ENCODE assay signal across 17 cellular contexts in the genomic region with DNA sequence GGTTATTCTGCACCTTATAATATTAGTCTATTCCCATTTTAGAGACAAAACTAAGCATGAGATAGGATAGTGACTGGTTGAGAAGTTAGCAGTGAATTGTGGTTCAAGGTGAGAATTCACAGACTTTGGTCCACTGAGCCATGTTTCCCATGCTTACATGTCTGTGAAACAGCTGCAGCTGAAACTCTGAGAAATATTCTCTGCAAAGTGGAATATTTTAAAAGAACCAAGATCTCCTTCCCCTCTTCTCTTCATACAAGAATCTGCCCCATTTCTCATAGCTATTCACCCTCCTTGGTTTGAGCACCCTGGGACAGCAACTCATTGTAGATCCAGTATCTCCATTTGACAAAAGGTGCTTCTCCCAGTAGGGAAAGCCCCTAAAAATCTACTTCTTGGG.
DNase-seq lines count a peak whose midpoint lies in the region; ATAC-seq and TF ChIP-seq lines count a peak whose summit lies in the region.
"Had no signal": no experiment of that assay in that cellular context is flagged by ENCODE, and none has a peak within 500 bp of the region (broad histone marks: within the 10 kb centered on the region; RNA-seq: fewer than 3 reads in every experiment).

No MANE protein-coding gene starts in this region.

- ATAC-seq in GM19025 (IDR thresholded peaks at IDR 0.05; ENCODE audit: low read depth, unreplicated experiment) (peak; percentile 88), GM21786 (IDR thresholded peaks at IDR 0.05; ENCODE audit: unreplicated experiment) (peak; percentile 71), HG03460 (IDR thresholded peaks at IDR 0.05; ENCODE audit: unreplicated experiment) (peak; percentile 68)

- CTCF ChIA-PET in GM10248 (lab: Yijun Ruan, JAX) = interaction anchor here (1.2 to 2.0 kb wide), 3 partner anchors 26 to 209 kb away, joined by 3 to 10 read pairs (median 4); no protein-coding TSS in a partner anchor

- TF ChIP-seq CTCF in GM10248 (IDR thresholded peaks at IDR 0.05; ENCODE audit: control extremely low read depth, extremely low read depth, low read depth, missing control alignments) = no peak

- POLR2A ChIA-PET in GM10248 (lab: Yijun Ruan, JAX) = no interaction called here

- DNase-seq in GM10248 (ENCODE audit: extremely low spot score) = peak; percentile 39
- no peak for DNase-seq in cortex of kidney (lab: John Stamatoyannopoulos, UW)
- no peak for DNase-seq in NCI-H146 (lab: John Stamatoyannopoulos, UW)
- DNase-seq in medulla oblongata (ENCODE audit: extremely low spot score) = no peak
- DNase-seq in AG08396 (ENCODE audit: low spot score) = no peak
- DNase-seq: activated CD4-positive, alpha-beta T cell treated with anti-CD3 and anti-CD28 coated beads, Interleukin-2, amount 50 U/mL, for 4 hours; activated T-cell treated with anti-CD3 and anti-CD28 coated beads, Interleukin-2, amount 50 U/mL, for 48 hours; CD8-positive, alpha-beta memory T cell; DND-41; endodermal cell; NCI-H1930; NCI-H526; stimulated activated CD4-positive, alpha-beta T cell treated with anti-CD3 and anti-CD28 coated beads, Interleukin-4, amount 100 ng/mL, for 1 hour; transverse colon had no signal
